ENCODE assay signal across 8 cellular contexts in the genomic region with DNA sequence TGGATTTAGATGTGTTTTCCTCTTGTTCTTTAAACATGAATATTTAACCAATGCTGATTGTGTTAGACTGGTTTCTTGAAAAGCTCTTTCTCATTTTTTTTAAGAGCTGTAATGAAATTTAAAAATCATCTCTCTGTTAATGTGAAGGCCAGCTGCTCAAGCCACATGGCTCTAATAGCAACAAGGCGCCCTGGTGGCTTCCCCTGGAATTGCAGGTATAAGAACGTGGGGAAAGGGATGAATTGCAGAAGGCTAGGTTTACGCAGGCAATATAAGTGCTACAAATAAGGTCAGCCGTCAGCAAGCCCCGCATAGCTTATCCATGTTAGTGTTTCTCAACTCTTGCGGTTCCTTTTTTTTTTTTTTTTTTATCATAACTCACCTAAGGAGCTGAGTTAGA.
DNase-seq lines count a peak whose midpoint lies in the region; ATAC-seq and TF ChIP-seq lines count a peak whose summit lies in the region.

No MANE protein-coding gene starts in this region.

- H3K4me3 ChIP-seq in neural cell (ENCODE audit: low read length) (no peak overlapping the region), tibial artery (no peak overlapping the region)
- H3K4me3 ChIP-seq in CD4-positive, alpha-beta memory T cell (ENCODE audit: low read length in 2 of 2) = no peak overlapping the region

- no peaks in the 10 kb centered on the region for H3K27me3 Mint-ChIP-seq in activated naive CD4-positive, alpha-beta T cell treated with anti-CD3 and anti-CD28 coated beads, Interleukin-2, amount 10 ng/mL, durations not matched to agents 7 days and 5 days
- H3K27me3 Mint-ChIP-seq in CD4-positive, alpha-beta memory T cell = no peaks in the 10 kb centered on the region

- peak; percentile 46 for ATAC-seq in HG03354 (IDR thresholded peaks at IDR 0.05; ENCODE audit: poor library complexity, severe bottlenecking, unreplicated experiment)

- H3K4me2 ChIP-seq in neural cell (ENCODE audit: low read length) = no peak overlapping the region

- TF ChIP-seq RAD21 in neural cell (conservative IDR thresholded peaks at IDR 0.05) = no peak

- no peaks in the 10 kb centered on the region for H3K36me3 Mint-ChIP-seq in activated naive CD4-positive, alpha-beta T cell treated with anti-CD3 and anti-CD28 coated beads, Interleukin-2, amount 10 ng/mL, durations not matched to agents 7 days and 5 days
- no peaks in the 10 kb centered on the region for H3K36me3 Mint-ChIP-seq in CD4-positive, alpha-beta memory T cell

- H4K20me1 ChIP-seq in neural cell (ENCODE audit: insufficient read depth) = no peaks in the 10 kb centered on the region

- H3K9me2 ChIP-seq in neural cell (ENCODE audit: insufficient read depth, low read length) = no peaks in the 10 kb centered on the region

- no peaks in the 10 kb centered on the region for H3K79me2 ChIP-seq in neural cell (replicated peaks; ENCODE audit: insufficient read depth, low read length)

- H3K4me1 Mint-ChIP-seq in activated naive CD4-positive, alpha-beta T cell treated with anti-CD3 and anti-CD28 coated beads, Interleukin-2, amount 10 ng/mL, durations not matched to agents 7 days and 5 days = no peaks in the 10 kb centered on the region
- H3K4me1 Mint-ChIP-seq in CD4-positive, alpha-beta memory T cell = no peaks in the 10 kb centered on the region

- POLR2A ChIA-PET in CD4-positive, alpha-beta memory T cell (lab: Charles Lee; ENCODE audit: partially characterized antibody) = no interaction called here

- H3K27ac ChIP-seq in neural cell (ENCODE audit: low read length) (no peak overlapping the region), tibial artery (no peak overlapping the region)
- no peak overlapping the region for H3K27ac ChIP-seq in CD4-positive, alpha-beta memory T cell (ENCODE audit: low read depth, low read length)

- no peak overlapping the region for H3K4me3 Mint-ChIP-seq in activated naive CD4-positive, alpha-beta T cell treated with anti-CD3 and anti-CD28 coated beads, Interleukin-2, amount 10 ng/mL, durations not matched to agents 7 days and 5 days
- H3K4me3 Mint-ChIP-seq in CD4-positive, alpha-beta memory T cell = no peak overlapping the region

- intact Hi-C loops in CD4-positive, alpha-beta memory T cell (cut with micrococcal nuclease) = no loop called here
- intact Hi-C loops in tibial artery (cut with DNase I; ENCODE audit: low total_unique reads) = no loop called here

- H3K36me3 ChIP-seq in neural cell (ENCODE audit: insufficient read depth, low read length) (no peaks in the 10 kb centered on the region), tibial artery (no peaks in the 10 kb centered on the region)
- no peaks in the 10 kb centered on the region for H3K36me3 ChIP-seq in CD4-positive, alpha-beta memory T cell (ENCODE audit: insufficient read depth, low read length)

- TF ChIP-seq EP300 in neural cell (conservative IDR thresholded peaks at IDR 0.05; ENCODE audit: poor library complexity, severe bottlenecking) = no peak

- TF ChIP-seq CTCF in neural cell (IDR thresholded peaks at IDR 0.05; ENCODE audit: poor library complexity, severe bottlenecking) (peak; percentile 25), tibial artery (IDR thresholded peaks at IDR 0.05) (no peak)

- no peaks in the 10 kb centered on the region for H3K4me1 ChIP-seq in CD4-positive, alpha-beta memory T cell (ENCODE audit: insufficient read depth, low read length)
- no peaks in the 10 kb centered on the region for H3K4me1 ChIP-seq in tibial artery

- H3K27me3 ChIP-seq in neural cell (ENCODE audit: insufficient read depth, low read depth, low read length) (peaks cover 3% of the 10 kb centered on the region), tibial artery (no peaks in the 10 kb centered on the region)
- no peaks in the 10 kb centered on the region for H3K27me3 ChIP-seq in CD4-positive, alpha-beta memory T cell (ENCODE audit: insufficient read depth, low read length)

- no peak overlapping the region for H3K9ac ChIP-seq in neural cell (ENCODE audit: low read length)

- DNase-seq in activated naive CD4-positive, alpha-beta T cell treated with anti-CD3 and anti-CD28 coated beads, Interleukin-2, amount 10 ng/mL, durations not matched to agents 7 days and 5 days = peak; percentile 24
- no peak for DNase-seq in activated naive CD4-positive, alpha-beta T cell treated with anti-CD3 and anti-CD28 coated beads, Interleukin-2, amount 50 U/mL, for 16 hours
- DNase-seq in amniotic epithelial cell (ENCODE audit: low read depth) (peak; percentile 8), tibial artery (no peak), NCI-H2081 (lab: John Stamatoyannopoulos, UW) (no peak)
- DNase-seq in CD4-positive, alpha-beta memory T cell = no peak

- no peaks in the 10 kb centered on the region for H3K9me3 Mint-ChIP-seq in activated naive CD4-positive, alpha-beta T cell treated with anti-CD3 and anti-CD28 coated beads, Interleukin-2, amount 10 ng/mL, durations not matched to agents 7 days and 5 days
- no peaks in the 10 kb centered on the region for H3K9me3 Mint-ChIP-seq in CD4-positive, alpha-beta memory T cell

- H3K27ac Mint-ChIP-seq in activated naive CD4-positive, alpha-beta T cell treated with anti-CD3 and anti-CD28 coated beads, Interleukin-2, amount 10 ng/mL, durations not matched to agents 7 days and 5 days = no peak overlapping the region
- no peak overlapping the region for H3K27ac Mint-ChIP-seq in CD4-positive, alpha-beta memory T cell

- no peaks in the 10 kb centered on the region for H3F3A ChIP-seq in neural cell (ENCODE audit: insufficient read depth, low read length, poor library complexity, severe bottlenecking)

- H3K9me3 ChIP-seq in neural cell (ENCODE audit: low read length) (peaks cover 7% of the 10 kb centered on the region), tibial artery (no peaks in the 10 kb centered on the region)
- H3K9me3 ChIP-seq in CD4-positive, alpha-beta memory T cell (ENCODE audit: control insufficient read depth in 1 of 2, low read length in 2 of 2) = no peaks in the 10 kb centered on the region

- no peak overlapping the region for H2AFZ ChIP-seq in neural cell (ENCODE audit: low read depth, low read length)

- CTCF ChIA-PET in activated naive CD4-positive, alpha-beta T cell treated with anti-CD3 and anti-CD28 coated beads, Interleukin-2, amount 10 ng/mL, durations not matched to agents 7 days and 5 days (lab: Charles Lee) = interaction anchor here (0.6 kb wide), 1 partner anchor 45 kb away, joined by 6 read pairs; no protein-coding TSS in a partner anchor
- CTCF ChIA-PET in CD4-positive, alpha-beta memory T cell (lab: Charles Lee; ENCODE audit: partially characterized antibody) = no interaction called here

TF ChIP-seq in neural cell, 6 proteins besides CTCF, POLR2A, EP300 and RAD21:
- TF ChIP-seq POLR2AphosphoS5 (IDR thresholded peaks at IDR 0.05) (no peak), EZH2 (IDR thresholded peaks at IDR 0.05; ENCODE audit: borderline replicate concordance, insufficient read depth, low read length, poor library complexity, severe bottlenecking) (no peak)

Comparison
In these comparisons a context has a peak if more than half of its experiments do, and no peak if none do; other contexts are left out.
1. DNase-seq: peak in activated naive CD4-positive, alpha-beta T cell treated with anti-CD3 and anti-CD28 coated beads, Interleukin-2, amount 10 ng/mL, durations not matched to agents 7 days and 5 days (single experiment) and amniotic epithelial cell (single experiment); none in activated naive CD4-positive, alpha-beta T cell treated with anti-CD3 and anti-CD28 coated beads, Interleukin-2, amount 50 U/mL, for 16 hours (single experiment), CD4-positive, alpha-beta memory T cell (0 of 5), tibial artery (0 of 2) and NCI-H2081 (0 of 2).